26 cellular contexts compared by ENCODE assay signal in the genomic region with DNA sequence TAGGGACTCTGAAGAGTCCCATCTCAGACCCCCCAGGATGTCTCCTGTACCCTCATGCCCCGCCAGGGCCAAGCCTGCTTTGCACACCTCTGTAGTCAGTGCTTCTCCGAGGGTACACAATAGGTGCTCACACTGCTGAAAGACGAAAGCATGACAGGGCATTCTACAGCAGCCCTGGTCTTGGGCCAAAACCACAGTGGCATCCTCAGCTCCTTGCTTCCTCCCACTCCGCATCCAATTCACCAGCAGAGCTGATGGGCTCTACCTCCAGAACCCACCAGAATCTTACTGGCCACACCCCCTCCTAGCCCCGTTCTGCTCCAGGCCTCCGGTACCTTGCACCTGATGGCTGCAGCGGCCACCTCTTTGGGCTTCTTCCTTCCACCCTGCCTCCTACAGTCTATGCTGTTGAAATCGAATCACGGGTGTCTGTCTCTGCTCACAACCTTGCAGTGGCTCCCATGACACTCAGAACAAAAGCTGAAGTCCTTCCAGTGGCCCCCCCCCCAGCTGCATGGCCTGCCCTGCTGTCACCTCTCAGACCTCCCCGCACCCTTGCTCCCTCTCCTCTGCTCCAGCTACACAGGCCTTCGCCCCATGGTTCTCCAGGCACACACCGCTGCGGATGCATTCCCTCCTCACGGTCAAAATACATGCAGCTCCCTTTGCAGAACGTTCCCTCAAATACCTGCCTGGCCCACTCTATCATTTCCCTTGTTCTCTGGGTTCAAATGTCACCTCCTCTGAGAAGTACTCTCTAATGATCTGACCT. TPM values are rescaled to one million over a fixed set of nuclear protein-coding genes. Genes with fewer than 3 reads are reported as not detected.
DNase-seq lines count a peak whose midpoint lies in the region; ATAC-seq, FAIRE-seq and TF ChIP-seq lines count a peak whose summit lies in the region.
"Had no signal": no experiment of that assay in that cellular context is flagged by ENCODE, and none has a peak within 500 bp of the region (broad histone marks: within the 10 kb centered on the region; RNA-seq: fewer than 3 reads in every experiment).

No MANE protein-coding gene starts in this region.

- peak overlapping the region; percentile 17 for H4K91ac ChIP-seq in trophoblast cell (ENCODE audit: low read depth, low read length)

- no peak for FAIRE-seq in bronchial epithelial cell (lab: Jason Lieb, UNC)
- FAIRE-seq: endothelial cell of umbilical vein, H54 had no signal

- H2BK120ac ChIP-seq in trophoblast cell (ENCODE audit: insufficient read depth, low read length, poor library complexity) = no peak overlapping the region

- no peaks in the 10 kb centered on the region for H3K79me2 ChIP-seq in trophoblast cell (ENCODE audit: control insufficient read depth, insufficient read depth, low read length, poor library complexity)

- H3K27me3 ChIP-seq in bronchial epithelial cell (ENCODE audit: control insufficient read depth, insufficient read depth, low read length) = peaks cover 6% of the 10 kb centered on the region
- H3K27me3 ChIP-seq in trophoblast cell (ENCODE audit: insufficient read depth, low read length) = no peaks in the 10 kb centered on the region
- H3K27me3 ChIP-seq: ascending aorta had no signal

- peaks cover 7 to 8% of the 10 kb centered on the region in 2 experiments for H3K4me1 ChIP-seq in trophoblast cell (ENCODE audit: control insufficient read depth in 1 of 2, insufficient read depth in 2 of 2, low read length in 2 of 2)
- H3K4me1 ChIP-seq: ascending aorta had no signal

- no peak overlapping the region for H3K27ac ChIP-seq in trophoblast cell (ENCODE audit: low read depth, low read length)
- H3K27ac ChIP-seq: ascending aorta, skin epidermis had no signal

- H2AFZ ChIP-seq in trophoblast cell (ENCODE audit: insufficient read depth, low read length, poor library complexity) = no peak overlapping the region

- no peak overlapping the region for H3K4ac ChIP-seq in trophoblast cell (ENCODE audit: low read depth, low read length)

- no peak overlapping the region for H3K18ac ChIP-seq in trophoblast cell (ENCODE audit: low read length)

- DNase-seq in Ammon's horn (ENCODE audit: low spot score) (peak; percentile 22), M059J (ENCODE audit: low read depth) (peak; percentile 59), bronchial epithelial cell (ENCODE audit: low read depth) (peak; percentile 3), trophoblast cell (no peak), amniotic stem cell (lab: John Stamatoyannopoulos, UW) (no peak), NOMO-1 (lab: John Stamatoyannopoulos, UW; ENCODE audit: unreplicated experiment in 2 of 2) (no peak), HuH-7.5 (ENCODE audit: low spot score) (no peak)
- DNase-seq: activated CD4-positive, alpha-beta T cell treated with anti-CD3 and anti-CD28 coated beads, Interleukin-2, amount 50 U/mL, for 1 hour; CD8-positive, alpha-beta memory T cell; KBM-7; kidney glomerular epithelial cell; NCI-H1436; NCI-H510A treated with DMSO at 0.1 percent for 48 hours; nucleus accumbens; T-helper 9 cell had no signal

- H4K8ac ChIP-seq in trophoblast cell (ENCODE audit: low read depth, low read length) = no peak overlapping the region

- H3K9ac ChIP-seq in trophoblast cell (ENCODE audit: low read length) = no peak overlapping the region

- H3K4me3 ChIP-seq in bronchial epithelial cell (ENCODE audit: low read depth, low read length) = no peak overlapping the region
- H3K4me3 ChIP-seq in trophoblast cell (ENCODE audit: low read depth, low read length) = no peak overlapping the region
- H3K4me3 ChIP-seq: ascending aorta, lung, skin epidermis had no signal

- WGBS in trophoblast cell (ENCODE audit: extremely low coverage, insufficient coverage, insufficient read length) = no CpG with 5 or more reads among the region's 15 CpGs

- H3K4me2 ChIP-seq in trophoblast cell (ENCODE audit: low read length) = no peak overlapping the region

- no peaks in the 10 kb centered on the region for H3K9me3 ChIP-seq in trophoblast cell (ENCODE audit: insufficient read depth, low read depth, low read length)
- H3K9me3 ChIP-seq: ascending aorta had no signal

- H2AK5ac ChIP-seq in trophoblast cell (ENCODE audit: low read length) = no peak overlapping the region

- no peak overlapping the region for H3K23ac ChIP-seq in trophoblast cell (ENCODE audit: low read length)

- no peak for ATAC-seq in GM19397 (IDR thresholded peaks at IDR 0.05; ENCODE audit: unreplicated experiment)
- ATAC-seq: WTC11 had no signal

- no peak overlapping the region for H4K12ac ChIP-seq in trophoblast cell (ENCODE audit: low read depth, low read length)

- no peak overlapping the region for H3K14ac ChIP-seq in trophoblast cell (ENCODE audit: low read length)

- no peak overlapping the region for H2BK12ac ChIP-seq in trophoblast cell (ENCODE audit: low read length)

- H2BK5ac ChIP-seq in trophoblast cell (ENCODE audit: low read depth, low read length, poor library complexity) = no peak overlapping the region

- H3K79me1 ChIP-seq in trophoblast cell (ENCODE audit: low read length) = no peaks in the 10 kb centered on the region

- no peak for TF ChIP-seq CTCF in bronchial epithelial cell (IDR thresholded peaks at IDR 0.05; ENCODE audit: insufficient read depth, low read length, severe bottlenecking)

- no peaks in the 10 kb centered on the region for H3K36me3 ChIP-seq in bronchial epithelial cell (ENCODE audit: control insufficient read depth, insufficient read depth, low read length)
- H3K36me3 ChIP-seq in trophoblast cell (ENCODE audit: control insufficient read depth in 1 of 2, insufficient read depth in 2 of 2, low read length in 2 of 2) = no peaks in the 10 kb centered on the region
- H3K36me3 ChIP-seq: ascending aorta had no signal

RNA-seq across cellular contexts. Expression of a gene that starts 1.2 kb away (rescaled TPM):
- total RNA-seq in M059J (2014; rRNA removed; shearing (Covaris generic)) = not detected in 2 replicates
- not detected in 2 replicates for total RNA-seq in bronchial epithelial cell
- 38.6 and 42.6 TPM in 2 replicates for polyA plus RNA-seq in trophoblast cell (2013)
- total RNA-seq: CD8-positive, alpha-beta memory T cell; dermis microvascular lymphatic vessel endothelial cell; endothelial cell of umbilical vein; G401; glomerular endothelial cell; HT-29 had no signal
- polyA plus RNA-seq: CD8-positive, alpha-beta memory T cell; endothelial cell of umbilical vein had no signal

Comparison
In these comparisons a context has a peak if more than half of its experiments do, and no peak if none do; other contexts are left out.
1. DNase-seq: peak in Ammon's horn (single experiment), M059J (single experiment) and bronchial epithelial cell (single experiment); none in trophoblast cell (0 of 2), amniotic stem cell (single experiment), NOMO-1 (0 of 2) and HuH-7.5 (single experiment).